ENCODE assay signal across 9 cellular contexts in genomic region chr1:23370270-23370743, GRCh38. TPM values are rescaled to one million over a fixed set of nuclear protein-coding genes. Genes with fewer than 3 reads are reported as not detected.
A peak's percentile ranks its signal among the peaks of the same experiment; 100 is the strongest.
DNase-seq lines count a peak whose midpoint lies in the region; ATAC-seq, FAIRE-seq and TF ChIP-seq lines count a peak whose summit lies in the region.
"Had no signal": no experiment of that assay in that cellular context is flagged by ENCODE, and none has a peak within 500 bp of the region (broad histone marks: within the 10 kb centered on the region; RNA-seq: fewer than 3 reads in every experiment).

No MANE protein-coding gene starts in this region.

- no peak overlapping the region for H2AFZ ChIP-seq in keratinocyte (ENCODE audit: control insufficient read depth, low read length)

- peaks cover 33% of the 10 kb centered on the region for H3K4me1 Mint-ChIP-seq in activated naive CD8-positive, alpha-beta T cell treated with anti-CD3 and anti-CD28 coated beads for 36 hours

- H3K27me3 ChIP-seq in keratinocyte (ENCODE audit: control insufficient read depth, extremely low read depth, insufficient read depth, low read length): no peaks in the 10 kb centered on the region
- no peaks in the 10 kb centered on the region for H3K27me3 ChIP-seq in stomach smooth muscle (ENCODE audit: control insufficient read depth in 1 of 2, insufficient read depth in 2 of 2, low read length in 2 of 2)

- no peaks in the 10 kb centered on the region for H4K20me1 ChIP-seq in keratinocyte (ENCODE audit: control insufficient read depth, extremely low read depth, insufficient read depth, low read length)

- dilution Hi-C loops in keratinocyte (cut with MboI; ENCODE audit: extremely low pct_ligation_motif_present, low sequenced_read_pairs): no loop called here

- ATAC-seq in HG03342 (IDR thresholded peaks at IDR 0.05; ENCODE audit: unreplicated experiment): no peak

- TF ChIP-seq CTCF in keratinocyte (optimal IDR thresholded peaks at IDR 0.05 in 1 of 3, IDR thresholded peaks at IDR 0.05 in 1 of 3, conservative IDR thresholded peaks at IDR 0.05 in 1 of 3; ENCODE audit: extremely low read depth in 1 of 3, insufficient read depth in 2 of 3, low read length in 3 of 3): no peak

- H3K27ac ChIP-seq in keratinocyte (ENCODE audit: control insufficient read depth, insufficient read depth, low read length) (peak overlapping the region; percentile 97), stomach smooth muscle (ENCODE audit: low read length) (peak overlapping the region; percentile 95)

- peaks cover 26% of the 10 kb centered on the region for H3K36me3 Mint-ChIP-seq in activated naive CD8-positive, alpha-beta T cell treated with anti-CD3 and anti-CD28 coated beads for 36 hours

- H3K9ac ChIP-seq in keratinocyte (ENCODE audit: control insufficient read depth, extremely low read depth, insufficient read depth, low read length) (peak overlapping the region; percentile 97), stomach smooth muscle (ENCODE audit: low read length in 2 of 2) (peak overlapping the region; percentile 97 to 98)

- H3K36me3 ChIP-seq in keratinocyte (ENCODE audit: control insufficient read depth in 2 of 2, extremely low read depth in 1 of 2, insufficient read depth in 2 of 2, low read length in 2 of 2): peaks cover 0 to 1% of the 10 kb centered on the region in 2 experiments
- peaks cover 3 to 10% of the 10 kb centered on the region in 2 donors for H3K36me3 ChIP-seq in stomach smooth muscle (ENCODE audit: control insufficient read depth in 2 of 2, insufficient read depth in 2 of 2, low read length in 2 of 2)

- H3K9me3 Mint-ChIP-seq in activated naive CD8-positive, alpha-beta T cell treated with anti-CD3 and anti-CD28 coated beads for 36 hours: peaks cover 1% of the 10 kb centered on the region

- no peaks in the 10 kb centered on the region for H3K27me3 Mint-ChIP-seq in activated naive CD8-positive, alpha-beta T cell treated with anti-CD3 and anti-CD28 coated beads for 36 hours

- H3K4me1 ChIP-seq in keratinocyte (ENCODE audit: control insufficient read depth, extremely low read depth, insufficient read depth, low read length) (peaks cover 35% of the 10 kb centered on the region), stomach smooth muscle (ENCODE audit: control insufficient read depth, insufficient read depth, low read length) (peaks cover 46% of the 10 kb centered on the region)

- no peak overlapping the region for H3K27ac Mint-ChIP-seq in activated naive CD8-positive, alpha-beta T cell treated with anti-CD3 and anti-CD28 coated beads for 36 hours

- FAIRE-seq in keratinocyte (lab: Jason Lieb, UNC): no peak
- FAIRE-seq: H54 had no signal

- peak overlapping the region; percentile 73 to 100 (median 94) for H3K4me3 ChIP-seq in keratinocyte (ENCODE audit: control insufficient read depth in 2 of 3, extremely low read depth in 1 of 3, insufficient read depth in 2 of 3, low read depth in 1 of 3, low read length in 3 of 3)
- H3K4me3 ChIP-seq in stomach smooth muscle (ENCODE audit: low read length in 2 of 2): peak overlapping the region; percentile 96 to 98

- peaks cover 16% of the 10 kb centered on the region for H3K79me2 ChIP-seq in keratinocyte (ENCODE audit: control insufficient read depth, insufficient read depth, low read length)

- peaks cover 3% of the 10 kb centered on the region for H3K9me1 ChIP-seq in keratinocyte (ENCODE audit: control insufficient read depth, extremely low read depth, insufficient read depth, low read length)

- DNase-seq in NCI-H2227 treated with DMSO at 0.1 percent for 48 hours (lab: John Stamatoyannopoulos, UW) (peak; percentile 76), NCI-H2227 (lab: John Stamatoyannopoulos, UW; ENCODE audit: unreplicated experiment) (no peak), keratinocyte (ENCODE audit: low read depth, low spot score) (no peak), NCI-H2029 treated with DMSO at 0.1 percent for 48 hours (lab: John Stamatoyannopoulos, UW) (no peak), NCI-H345 treated with DMSO at 0.1 percent for 48 hours (lab: John Stamatoyannopoulos, UW; ENCODE audit: unreplicated experiment) (no peak)
- DNase-seq in activated naive CD8-positive, alpha-beta T cell treated with anti-CD3 and anti-CD28 coated beads for 36 hours: no peak

- peak overlapping the region; percentile 87 for H3K4me2 ChIP-seq in keratinocyte (ENCODE audit: control insufficient read depth, extremely low read depth, insufficient read depth, low read depth, low read length)

- peak overlapping the region; percentile 94 for H3K4me3 Mint-ChIP-seq in activated naive CD8-positive, alpha-beta T cell treated with anti-CD3 and anti-CD28 coated beads for 36 hours

- H3K9me3 ChIP-seq in keratinocyte (ENCODE audit: control insufficient read depth, low read depth, low read length) (no peaks in the 10 kb centered on the region), stomach smooth muscle (ENCODE audit: control insufficient read depth in 2 of 2, low read length in 2 of 2) (no peaks in the 10 kb centered on the region)

RNA-seq across cellular contexts. Expression of gene ZNF436, which starts 0.7 kb away (rescaled TPM):
- total RNA-seq in activated naive CD8-positive, alpha-beta T cell treated with anti-CD3 and anti-CD28 coated beads for 36 hours: 1 to 10 TPM; 3.7 to 4.4 TPM
- 8.9 to 12.6 TPM (median 11.6 TPM) in 3 replicates for polyA plus RNA-seq in keratinocyte
- 6.0 TPM for polyA plus RNA-seq in keratinocyte (2011; ENCODE audit: low read depth)
- polyA plus RNA-seq in keratinocyte (2011; cell fraction: cytosol; rRNA removed): 6.0 and 10.6 TPM in 2 replicates
- polyA plus RNA-seq in keratinocyte (2011; cell fraction: nucleus; rRNA removed): 13.0 and 15.3 TPM in 2 replicates
- 7.0 and 8.6 TPM in 2 replicates for polyA plus RNA-seq in keratinocyte (2012; ENCODE audit: low replicate concordance)
- 6.3 to 22.8 TPM (median 21.8 TPM) in 3 replicates for polyA minus RNA-seq in keratinocyte
- 12.1 TPM for polyA minus RNA-seq in keratinocyte (2011; cell fraction: cytosol; rRNA and poly(A)+ RNA removed)
- 13.0 and 23.0 TPM in 2 replicates for polyA minus RNA-seq in keratinocyte (2011; cell fraction: nucleus; rRNA and poly(A)+ RNA removed)

RNA-seq across cellular contexts. Expression of gene HNRNPR, which starts 26.2 kb away (rescaled TPM):
- 100 to 1,000 TPM; 207 to 212 TPM for total RNA-seq in activated naive CD8-positive, alpha-beta T cell treated with anti-CD3 and anti-CD28 coated beads for 36 hours
- 86.2 to 169 TPM (median 129 TPM) in 3 replicates for polyA plus RNA-seq in keratinocyte
- polyA plus RNA-seq in keratinocyte (2011; ENCODE audit: low read depth): 72.8 TPM
- polyA plus RNA-seq in keratinocyte (2011; cell fraction: cytosol; rRNA removed): 62.6 and 92.8 TPM in 2 replicates
- 61.3 and 85.9 TPM in 2 replicates for polyA plus RNA-seq in keratinocyte (2011; cell fraction: nucleus; rRNA removed)
- 46.9 and 110 TPM in 2 replicates for polyA plus RNA-seq in keratinocyte (2012; ENCODE audit: low replicate concordance)
- 51.2 to 89.2 TPM (median 69.7 TPM) in 3 replicates for polyA minus RNA-seq in keratinocyte
- 54.1 TPM for polyA minus RNA-seq in keratinocyte (2011; cell fraction: cytosol; rRNA and poly(A)+ RNA removed)
- polyA minus RNA-seq in keratinocyte (2011; cell fraction: nucleus; rRNA and poly(A)+ RNA removed): 30.2 and 56.5 TPM in 2 replicates

RNA-seq across cellular contexts. Expression of gene TCEA3, which starts 54.2 kb away (rescaled TPM):
- total RNA-seq in activated naive CD8-positive, alpha-beta T cell treated with anti-CD3 and anti-CD28 coated beads for 36 hours: 1 to 10 TPM; 6.3 to 7.4 TPM
- 0.18 to 0.63 TPM (median 0.38 TPM) in 3 replicates for polyA plus RNA-seq in keratinocyte
- 3.7 TPM for polyA plus RNA-seq in keratinocyte (2011; ENCODE audit: low read depth)
- 0.22 and 0.45 TPM in 2 replicates for polyA plus RNA-seq in keratinocyte (2011; cell fraction: cytosol; rRNA removed)
- polyA plus RNA-seq in keratinocyte (2011; cell fraction: nucleus; rRNA removed): 0.93 and 1.5 TPM in 2 replicates
- 0.16 and 2.1 TPM in 2 replicates for polyA plus RNA-seq in keratinocyte (2012; ENCODE audit: low replicate concordance)
- 0.13 to 1.1 TPM in 2 of 3 replicates, not detected in the other for polyA minus RNA-seq in keratinocyte
- polyA minus RNA-seq in keratinocyte (2011; cell fraction: cytosol; rRNA and poly(A)+ RNA removed): not detected
- polyA minus RNA-seq in keratinocyte (2011; cell fraction: nucleus; rRNA and poly(A)+ RNA removed): 0.93 TPM in 1 of 2 replicates, not detected in the other
